19 cellular contexts compared by ENCODE assay signal in genomic region chr21:39633043-39633442, GRCh38. TPM values are rescaled to one million over a fixed set of nuclear protein-coding genes. Genes with fewer than 3 reads are reported as not detected.
A peak's percentile ranks its signal among the peaks of the same experiment; 100 is the strongest.
DNase-seq lines count a peak whose midpoint lies in the region; ATAC-seq, FAIRE-seq and TF ChIP-seq lines count a peak whose summit lies in the region.
"Had no signal": no experiment of that assay in that cellular context is flagged by ENCODE, and none has a peak within 500 bp of the region (broad histone marks: within the 10 kb centered on the region; RNA-seq: fewer than 3 reads in every experiment).

No MANE protein-coding gene starts in this region.

- H3K36me3 ChIP-seq in BJ (ENCODE audit: control insufficient read depth, insufficient read depth, low read length) (no peaks in the 10 kb centered on the region), bronchial epithelial cell (ENCODE audit: control insufficient read depth, insufficient read depth, low read length) (no peaks in the 10 kb centered on the region), upper lobe of right lung (no peaks in the 10 kb centered on the region)
- H3K36me3 ChIP-seq: spleen, upper lobe of left lung had no signal

- H3K9me3 ChIP-seq in upper lobe of right lung = no peaks in the 10 kb centered on the region
- H3K9me3 ChIP-seq: spleen, upper lobe of left lung had no signal

- POLR2A ChIA-PET in BJ (lab: Charles Lee) = no interaction called here

- no peaks in the 10 kb centered on the region for H3K27me3 ChIP-seq in BJ (ENCODE audit: control insufficient read depth, insufficient read depth, low read length)
- no peaks in the 10 kb centered on the region for H3K27me3 ChIP-seq in bronchial epithelial cell (ENCODE audit: control insufficient read depth, insufficient read depth, low read length)
- peaks cover 6% of the 10 kb centered on the region for H3K27me3 ChIP-seq in upper lobe of right lung
- H3K27me3 ChIP-seq: upper lobe of left lung had no signal

- no peak overlapping the region for H3K27ac ChIP-seq in upper lobe of right lung
- H3K27ac ChIP-seq: spleen, upper lobe of left lung had no signal

- H3K4me3 ChIP-seq in BJ (ENCODE audit: low read depth, low read length) = no peak overlapping the region
- H3K4me3 ChIP-seq in bronchial epithelial cell (ENCODE audit: low read depth, low read length) = no peak overlapping the region
- no peak overlapping the region for H3K4me3 ChIP-seq in upper lobe of right lung
- H3K4me3 ChIP-seq: spleen, upper lobe of left lung had no signal

- intact Hi-C loops in left colon (cut with DNase I, micrococcal nuclease) (no loop called here), upper lobe of right lung (cut with DNase I) (no loop called here)

- CTCF ChIA-PET in BJ (lab: Yijun Ruan, JAX) = interaction anchor here (1.3 kb wide), 1 partner anchor 115 kb away, joined by 3 read pairs; no protein-coding TSS in a partner anchor

- H3K4me1 ChIP-seq in upper lobe of right lung = no peaks in the 10 kb centered on the region
- H3K4me1 ChIP-seq: upper lobe of left lung had no signal

- ATAC-seq in left colon = peak; percentile 21
- no peak for ATAC-seq in HG02798 (IDR thresholded peaks at IDR 0.05; ENCODE audit: poor library complexity, unreplicated experiment)
- no peak for ATAC-seq in upper lobe of right lung
- ATAC-seq: natural killer cell treated with Interleukin-12 subunit alpha and Interleukin-12 subunit beta and Interleukin-15 and Interleukin-18, amount 100 ng/mL, for 72 hours; T-helper 17 cell had no signal

- no peak for TF ChIP-seq CTCF in BJ (IDR thresholded peaks at IDR 0.05; ENCODE audit: insufficient read depth, low read depth, low read length)
- no peak for TF ChIP-seq CTCF in bronchial epithelial cell (IDR thresholded peaks at IDR 0.05; ENCODE audit: insufficient read depth, low read length, severe bottlenecking)
- no peak for TF ChIP-seq CTCF in upper lobe of right lung (IDR thresholded peaks at IDR 0.05)

- peak; percentile 80 for FAIRE-seq in bronchial epithelial cell (lab: Jason Lieb, UNC)
- FAIRE-seq: GM12891, kidney had no signal

- DNase-seq in BJ (ENCODE audit: low read depth) = peak; percentile 19
- DNase-seq in NCI-H69 (lab: John Stamatoyannopoulos, UW) = peak; percentile 12
- peak; percentile 66 for DNase-seq in bronchial epithelial cell (ENCODE audit: low read depth)
- DNase-seq in left colon = no peak
- DNase-seq in NCI-H146 (lab: John Stamatoyannopoulos, UW) = no peak
- DNase-seq in superior temporal gyrus (ENCODE audit: extremely low spot score) = no peak
- no peak for DNase-seq in upper lobe of right lung
- DNase-seq: activated CD4-positive, alpha-beta memory T cell treated with anti-CD3 and anti-CD28 coated beads, Interleukin-2, amount 10 ng/mL, durations not matched to agents 7 days and 5 days; activated gamma-delta T cell; foreskin melanocyte; H7; KBM-7; kidney; spleen; T-helper 17 cell; upper lobe of left lung had no signal

RNA-seq across cellular contexts. Expression of gene B3GALT5, which starts 20.3 kb away (rescaled TPM):
- polyA plus RNA-seq in BJ (2011; rRNA removed) = 0.09 TPM in 2 replicates
- 0.14 and 0.26 TPM in 2 replicates for polyA minus RNA-seq in BJ (2011; rRNA and poly(A)+ RNA removed)
- total RNA-seq in bronchial epithelial cell (under 0.01 and 0.90 TPM in 2 replicates), left colon (100 to 1,000 TPM in 1 of 2 donors, 10 to 100 TPM in 1; 95.6 to 115 TPM), upper lobe of right lung (not detected)
- total RNA-seq: activated CD4-positive, alpha-beta memory T cell treated with anti-CD3 and anti-CD28 coated beads, Interleukin-2, amount 10 ng/mL, durations not matched to agents 7 days and 5 days; natural killer cell treated with Interleukin-12 subunit alpha and Interleukin-12 subunit beta and Interleukin-15 and Interleukin-18, amount 100 ng/mL, for 72 hours; T-helper 17 cell had no signal

Comparison
In these comparisons a context has a peak if more than half of its experiments do, and no peak if none do; other contexts are left out.
1. DNase-seq: peak in BJ (single experiment), NCI-H69 (single experiment) and bronchial epithelial cell (single experiment); none in left colon (0 of 2), NCI-H146 (single experiment), superior temporal gyrus (single experiment) and upper lobe of right lung (single experiment).
2. RNA of gene B3GALT5, which starts 20.3 kb away (total RNA-seq): 95.6 to 115 TPM in left colon; under 0.01 to 0.90 TPM in bronchial epithelial cell and not detected in upper lobe of right lung (single experiment); every median in the first group is over 10 times any median in the second.